ENCODE assay signal across 16 cellular contexts in genomic region chr11:30573951-30574350, GRCh38. TPM values are rescaled to one million over a fixed set of nuclear protein-coding genes. Genes with fewer than 3 reads are reported as not detected.
DNase-seq lines count a peak whose midpoint lies in the region; ATAC-seq and TF ChIP-seq lines count a peak whose summit lies in the region.
"Had no signal": no experiment of that assay in that cellular context is flagged by ENCODE, and none has a peak within 500 bp of the region (broad histone marks: within the 10 kb centered on the region; RNA-seq: fewer than 3 reads in every experiment).

No MANE protein-coding gene starts in this region.

- no CpG with 5 or more reads among the region's 2 CpGs for WGBS in IMR-90 (ENCODE audit: extremely low coverage in 2 of 2, insufficient read length in 1 of 2), 2 experiments

- no peak overlapping the region for H3K9ac ChIP-seq in IMR-90 (ENCODE audit: low read depth, low read length)
- no peak overlapping the region for H3K9ac ChIP-seq in fibroblast of lung (ENCODE audit: insufficient read depth, low read length)
- H3K9ac ChIP-seq: BLaER1 had no signal

- no peak for TF ChIP-seq RAD21 in IMR-90 (IDR thresholded peaks at IDR 0.05; ENCODE audit: low read length)

- H3K4me1 ChIP-seq in IMR-90 (ENCODE audit: control insufficient read depth, insufficient read depth, low read length) = no peaks in the 10 kb centered on the region
- no peaks in the 10 kb centered on the region for H3K4me1 ChIP-seq in fibroblast of lung (ENCODE audit: control insufficient read depth, extremely low read depth, insufficient read depth, low read length)
- H3K4me1 ChIP-seq in A673 (ENCODE audit: insufficient read depth, low read length, poor library complexity, severe bottlenecking) = peaks cover 1% of the 10 kb centered on the region

- H4K20me1 ChIP-seq in IMR-90 (ENCODE audit: insufficient read depth, low read length) = no peaks in the 10 kb centered on the region
- H4K20me1 ChIP-seq in fibroblast of lung (ENCODE audit: control insufficient read depth, extremely low read depth, insufficient read depth, low read length) = no peaks in the 10 kb centered on the region
- H4K20me1 ChIP-seq: BLaER1 had no signal

- no peak overlapping the region for H3K14ac ChIP-seq in IMR-90 (replicated peaks; ENCODE audit: low read depth, low read length)

- H3K23ac ChIP-seq in IMR-90 (ENCODE audit: low read depth, low read length) = no peak overlapping the region

- H2BK15ac ChIP-seq in IMR-90 (ENCODE audit: low read depth, low read length) = no peak overlapping the region

- H3K79me1 ChIP-seq in IMR-90 (ENCODE audit: low read depth in 1 of 2, low read length in 2 of 2) = no peaks in the 10 kb centered on the region

- ATAC-seq in IMR-90 (ENCODE audit: low read depth) = peak; percentile 85
- no peak for ATAC-seq in HG03175 (IDR thresholded peaks at IDR 0.05; ENCODE audit: unreplicated experiment)
- ATAC-seq in HG02571 (IDR thresholded peaks at IDR 0.05; ENCODE audit: unreplicated experiment) = no peak

- no peak overlapping the region for H4K91ac ChIP-seq in IMR-90 (ENCODE audit: insufficient read depth, low read depth, low read length)

- no peak overlapping the region for H2BK20ac ChIP-seq in IMR-90 (ENCODE audit: low read depth, low read length)

- in situ Hi-C loops in IMR-90 (cut with MboI; ENCODE audit: low sequenced_read_pairs) = no loop called here

- H2AFZ ChIP-seq in IMR-90 (replicated peaks; ENCODE audit: low read length, poor library complexity) = no peak overlapping the region
- no peak overlapping the region for H2AFZ ChIP-seq in fibroblast of lung (ENCODE audit: low read length)

- no peak overlapping the region for H4K8ac ChIP-seq in IMR-90 (ENCODE audit: low read depth in 2 of 2, low read length in 2 of 2)

- H3K4me3 ChIP-seq in IMR-90 (ENCODE audit: insufficient read depth, low read depth, low read length) (no peak overlapping the region), fibroblast of lung (replicated peaks in 1 of 4; ENCODE audit: control extremely low read depth in 1 of 4, insufficient read depth in 1 of 4, low read depth in 3 of 4, low read length in 4 of 4) (no peak overlapping the region), A673 (ENCODE audit: low read depth, low read length, poor library complexity, severe bottlenecking) (no peak overlapping the region)
- H3K4me3 ChIP-seq: BLaER1 had no signal

- H3K18ac ChIP-seq in IMR-90 (ENCODE audit: low read depth, low read length) = no peak overlapping the region

- H3K9me1 ChIP-seq in IMR-90 (ENCODE audit: insufficient read depth, low read length) = 0 out of 2 replicates have a peak, but pooled peaks cover 2% of the 10 kb centered on the region

- H3K9me3 ChIP-seq in IMR-90 (ENCODE audit: control insufficient read depth, insufficient read depth, low read length) = no peaks in the 10 kb centered on the region
- H3K9me3 ChIP-seq in fibroblast of lung (ENCODE audit: control insufficient read depth, insufficient read depth, low read depth, low read length) = no peaks in the 10 kb centered on the region
- no peaks in the 10 kb centered on the region for H3K9me3 ChIP-seq in A673 (ENCODE audit: low read depth, low read length, poor library complexity, severe bottlenecking)

- no peak overlapping the region for H2AK5ac ChIP-seq in IMR-90 (ENCODE audit: low read depth, low read length)

- intact Hi-C loops in IMR-90 (cut with micrococcal nuclease) = loop anchor here (5.0 kb wide), 1 partner anchor 142 kb away; no protein-coding TSS in a partner anchor
- intact Hi-C loops in A673 (cut with micrococcal nuclease; ENCODE audit: unreplicated experiment) = no loop called here

- no peak overlapping the region for H2BK5ac ChIP-seq in IMR-90 (ENCODE audit: low read depth, low read length, poor library complexity, severe bottlenecking)

- no peaks in the 10 kb centered on the region for H3K79me2 ChIP-seq in fibroblast of lung (ENCODE audit: control insufficient read depth, insufficient read depth, low read length)

- POLR2A ChIA-PET in IMR-90 (lab: Charles Lee; ENCODE audit: unreplicated experiment) = no interaction called here
- POLR2A ChIA-PET in A673 (lab: Charles Lee; ENCODE audit: low non-redundant PET) = no interaction called here

- no peak overlapping the region for H3K4ac ChIP-seq in IMR-90 (ENCODE audit: low read depth, low read length)

- no TSS peak for BruUV-seq in IMR-90 (replicated peaks; lab: Mats Ljungman, UMichigan)
- BruUV-seq in A673 (replicated peaks; lab: Mats Ljungman, UMichigan) = no TSS peak

- H4K5ac ChIP-seq in IMR-90 (ENCODE audit: low read depth, low read length) = no peak overlapping the region

- dilution Hi-C loops in IMR-90 (cut with HindIII; ENCODE audit: low sequenced_read_pairs, unreplicated experiment) = no loop called here

- CTCF ChIA-PET in IMR-90 (lab: Yijun Ruan, JAX) = no interaction called here
- CTCF ChIA-PET in A673 (lab: Charles Lee) = no interaction called here

- H3K4me2 ChIP-seq in IMR-90 (ENCODE audit: low read depth, low read length) = no peak overlapping the region
- no peak overlapping the region for H3K4me2 ChIP-seq in fibroblast of lung (ENCODE audit: extremely low read depth, insufficient read depth, low read length)
- H3K4me2 ChIP-seq: BLaER1 had no signal

- no peak for TF ChIP-seq CTCF in IMR-90 (conservative IDR thresholded peaks at IDR 0.05; ENCODE audit: low read depth, low read length)
- no peak for TF ChIP-seq CTCF in fibroblast of lung (conservative IDR thresholded peaks at IDR 0.05 in 1 of 2, IDR thresholded peaks at IDR 0.05 in 1 of 2; ENCODE audit: low read depth in 1 of 2, low read length in 2 of 2)
- TF ChIP-seq CTCF in A673 (conservative IDR thresholded peaks at IDR 0.05; ENCODE audit: low read depth, low read length) = no peak

- no peak overlapping the region for H2AK9ac ChIP-seq in IMR-90 (replicated peaks; ENCODE audit: low read depth, low read length, poor library complexity)

- H2BK120ac ChIP-seq in IMR-90 (ENCODE audit: low read depth, low read length) = no peak overlapping the region

- H3K27me3 ChIP-seq in IMR-90 (ENCODE audit: control insufficient read depth, insufficient read depth, low read length) (peaks cover 2% of the 10 kb centered on the region; the same call in 1 of the 2 replicates), fibroblast of lung (ENCODE audit: control insufficient read depth, insufficient read depth, low read length) (no peaks in the 10 kb centered on the region), A673 (replicated peaks; ENCODE audit: insufficient read depth, low read depth, low read length, poor library complexity) (peaks cover 4% of the 10 kb centered on the region)
- H3K27me3 ChIP-seq: BLaER1 had no signal

- no peak for TF ChIP-seq POLR2A in IMR-90 (IDR thresholded peaks at IDR 0.05; ENCODE audit: low read depth, low read length)

- DNase-seq in Daoy (ENCODE audit: low read depth) = peak; percentile 12
- peak; percentile 64 for DNase-seq in IMR-90
- peak; percentile 15 for DNase-seq in amniotic epithelial cell (ENCODE audit: low read depth)
- peak; percentile 23 to 55 for DNase-seq in fibroblast of lung (ENCODE audit: low read depth in 2 of 2)
- no peak for DNase-seq in A673 (ENCODE audit: low spot score)
- no peak for DNase-seq in NCI-H128 (lab: John Stamatoyannopoulos, UW; ENCODE audit: unreplicated experiment)
- DNase-seq: AML-193; Calu3; CD8-positive, alpha-beta memory T cell; DMS 273 treated with DMSO at 0.1 percent for 48 hours; KG1 had no signal

- no peak overlapping the region for H3K56ac ChIP-seq in IMR-90 (ENCODE audit: extremely low read depth, insufficient read depth, low read length)

- H3K36me3 ChIP-seq in IMR-90 (ENCODE audit: control insufficient read depth, insufficient read depth, low read length) (no peaks in the 10 kb centered on the region), fibroblast of lung (ENCODE audit: control insufficient read depth, insufficient read depth, low read length) (no peaks in the 10 kb centered on the region), A673 (ENCODE audit: insufficient read depth, low read length, poor library complexity, severe bottlenecking) (no peaks in the 10 kb centered on the region)

- no peak overlapping the region for H3K27ac ChIP-seq in IMR-90 (ENCODE audit: insufficient read depth, low read length)
- H3K27ac ChIP-seq in fibroblast of lung (ENCODE audit: insufficient read depth, low read length) = no peak overlapping the region
- no peak overlapping the region for H3K27ac ChIP-seq in A673 (ENCODE audit: low read depth, low read length, poor library complexity, severe bottlenecking)
- H3K27ac ChIP-seq: 22Rv1, BLaER1, HL-60 had no signal

TF ChIP-seq in IMR-90, 13 proteins besides CTCF, POLR2A, EP300 and RAD21:
- TF ChIP-seq NFE2L2 (IDR thresholded peaks at IDR 0.05; ENCODE audit: low read depth, low read length) = no peak
- peak; percentile 57; the same call in 1 of the 2 replicates for TF ChIP-seq FOS (IDR thresholded peaks at IDR 0.05; ENCODE audit: low read depth, low read length)
TF ChIP-seq in IMR-90: peak in this region for 1.

RNA-seq across cellular contexts. Expression of gene MPPED2, which starts 12.2 kb away (rescaled TPM):
- 0.74 TPM in 1 of 2 replicates, not detected in the other for total RNA-seq in Daoy (2014; rRNA removed; shearing (Covaris generic))
- not detected in 2 replicates for total RNA-seq in IMR-90 (2012; rRNA removed)
- polyA plus RNA-seq in IMR-90 (2012; rRNA removed) = 0.10 and 0.11 TPM in 2 replicates
- polyA plus RNA-seq in IMR-90 (2012; cell fraction: cytosol; rRNA removed) = 0.01 and 0.02 TPM in 2 replicates
- polyA plus RNA-seq in IMR-90 (2012; cell fraction: nucleus; rRNA removed; ENCODE audit: low replicate concordance) = 0.01 and 0.17 TPM in 2 replicates
- under 0.01 TPM in 2 replicates for total RNA-seq in fibroblast of lung
- polyA plus RNA-seq in fibroblast of lung = 0.02 and 0.03 TPM in 2 replicates
- polyA plus RNA-seq in fibroblast of lung (2012) = not detected in 2 replicates
- not detected in 2 replicates for polyA minus RNA-seq in fibroblast of lung (ENCODE audit: low replicate concordance)
- 2.0 and 3.4 TPM in 2 replicates for total RNA-seq in A673 (2021)
- total RNA-seq: Calu3; CD8-positive, alpha-beta memory T cell had no signal

Comparison
In these comparisons a context has a peak if more than half of its experiments do, and no peak if none do; other contexts are left out.
1. DNase-seq: peak in Daoy (single experiment), IMR-90 (single experiment), amniotic epithelial cell (single experiment) and fibroblast of lung (2 of 2); none in A673 (single experiment) and NCI-H128 (single experiment).